Comparison of ENCODE assay signal across 25 cellular contexts in the genomic region with DNA sequence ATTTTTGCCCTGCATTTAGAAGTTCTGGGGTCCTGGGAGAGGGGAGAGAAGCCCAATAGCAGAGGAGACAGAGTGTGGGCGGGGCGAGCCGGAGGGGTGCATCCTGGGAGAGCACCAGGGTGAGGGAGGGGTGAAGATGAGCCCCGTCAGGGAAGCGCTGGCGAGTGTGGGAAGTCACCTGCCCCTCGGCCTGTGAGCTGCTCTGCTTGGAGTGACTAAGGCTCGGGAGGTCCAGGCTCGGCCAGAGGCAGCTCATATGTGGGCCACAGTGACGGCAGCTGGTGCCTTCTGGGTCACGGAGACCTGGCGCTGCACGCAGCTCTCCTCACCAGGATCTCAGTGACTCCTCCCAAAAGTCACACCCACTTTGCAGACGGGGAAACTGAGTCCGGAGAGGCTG. TPM values are rescaled to one million over a fixed set of nuclear protein-coding genes. Genes with fewer than 3 reads are reported as not detected.
A peak's percentile ranks its signal among the peaks of the same experiment; 100 is the strongest.
DNase-seq lines count a peak whose midpoint lies in the region; ATAC-seq, FAIRE-seq and TF ChIP-seq lines count a peak whose summit lies in the region.
"Had no signal": no experiment of that assay in that cellular context is flagged by ENCODE, and none has a peak within 500 bp of the region (broad histone marks: within the 10 kb centered on the region; RNA-seq: fewer than 3 reads in every experiment).

No MANE protein-coding gene starts in this region.

- no peak overlapping the region for H3T11ph ChIP-seq in H9 (ENCODE audit: low read length)

- H2BK5ac ChIP-seq in H9 (ENCODE audit: insufficient read length, low read length), result no peak overlapping the region

- H3K4ac ChIP-seq in H9 (ENCODE audit: low read depth, low read length), result no peak overlapping the region

- no peaks in the 10 kb centered on the region for H3K9me3 ChIP-seq in Panc1 (ENCODE audit: control insufficient read depth, insufficient read depth, low read depth, low read length)
- no peaks in the 10 kb centered on the region for H3K9me3 ChIP-seq in H9 (ENCODE audit: control insufficient read depth, low read depth, low read length)

- no peak overlapping the region for H2BK15ac ChIP-seq in H9 (ENCODE audit: low read depth, low read length)

- no TSS peak for BruUV-seq in Panc1 (replicated peaks; lab: Mats Ljungman, UMichigan)

- no peak overlapping the region for H3K9ac ChIP-seq in H9 (ENCODE audit: extremely low read depth, insufficient read length, low read length)

- H3K14ac ChIP-seq in H9 (ENCODE audit: insufficient read depth, low read length), result no peak overlapping the region

- no peak overlapping the region for H3K56ac ChIP-seq in H9 (ENCODE audit: insufficient read length, low read depth, low read length)

- H3K27me3 Mint-ChIP-seq in dendritic cell treated with granulocyte-macrophage colony-stimulating factor and Interleukin-4, amounts not matched to agents 40 ng/mL and 50 ng/mL, for 4 days, result peaks cover 18% of the 10 kb centered on the region
- peaks cover 4% of the 10 kb centered on the region for H3K27me3 Mint-ChIP-seq in H9 (ENCODE audit: low read depth)

- TF ChIP-seq CTCF in C4-2B (conservative IDR thresholded peaks at IDR 0.05) (no peak), Panc1 (IDR thresholded peaks at IDR 0.05) (no peak), H9 (conservative IDR thresholded peaks at IDR 0.05) (no peak)

- no peak overlapping the region for H4K91ac ChIP-seq in H9 (ENCODE audit: insufficient read length, low read depth, low read length)

- H3K9me3 Mint-ChIP-seq in dendritic cell treated with granulocyte-macrophage colony-stimulating factor and Interleukin-4, amounts not matched to agents 40 ng/mL and 50 ng/mL, for 4 days, result no peaks in the 10 kb centered on the region
- H3K9me3 Mint-ChIP-seq in H9, result no peaks in the 10 kb centered on the region; a peak in 1 of 5 replicates
- H3K9me3 Mint-ChIP-seq: CD4-positive, alpha-beta memory T cell had no signal

- no peaks in the 10 kb centered on the region for H4K20me1 ChIP-seq in H9 (ENCODE audit: control insufficient read depth, insufficient read depth, insufficient read length)

- no peaks in the 10 kb centered on the region for H3K27me3 ChIP-seq in Panc1 (ENCODE audit: control insufficient read depth, insufficient read depth, low read length)
- H3K27me3 ChIP-seq in H9 (ENCODE audit: insufficient read depth, low read length), result no peaks in the 10 kb centered on the region
- H3K27me3 ChIP-seq: BLaER1 treated with 17β-estradiol and CSF1 and Interleukin-3, amounts not matched to agents 10 nM and 100 nM had no signal

- H3K79me1 ChIP-seq in H9 (ENCODE audit: insufficient read depth, low read depth, low read length, poor library complexity, severe bottlenecking), result no peaks in the 10 kb centered on the region

- no peak for ATAC-seq in Panc1
- no peak for ATAC-seq in GM18519 (IDR thresholded peaks at IDR 0.05; ENCODE audit: low FRiP score, unreplicated experiment)

- FAIRE-seq in GM12892 (lab: Jason Lieb, UNC), result no peak
- FAIRE-seq: A204.1 had no signal

- peak overlapping the region; percentile 80 for H3K27ac Mint-ChIP-seq in dendritic cell treated with granulocyte-macrophage colony-stimulating factor and Interleukin-4, amounts not matched to agents 40 ng/mL and 50 ng/mL, for 4 days
- H3K27ac Mint-ChIP-seq in H9, result peak overlapping the region in 1 of 3 experiments; percentile 59; a peak in 1 of 7 replicates

- no peak for TF ChIP-seq POLR2A in GM12892 (IDR thresholded peaks at IDR 0.05; ENCODE audit: low read depth, low read length)

- DNase-seq in Panc1 (ENCODE audit: low read depth, low spot score), result no peak
- DNase-seq in posterior vena cava (ENCODE audit: low spot score), result peak; percentile 76
- no peak for DNase-seq in GM12892 (ENCODE audit: insufficient read length)
- no peak for DNase-seq in NCI-H1930 (lab: John Stamatoyannopoulos, UW)
- no peak for DNase-seq in H9
- DNase-seq: AML-193; CD4-positive, alpha-beta memory T cell; COR-L47; DMS53; KG1; MM.1S; NCI-H2029 treated with DMSO at 0.1 percent for 48 hours; NCI-H2227 treated with DMSO at 0.1 percent for 48 hours; NCI-H510A; NCI-H69; SIG-M5 had no signal

- H3K79me2 ChIP-seq in H9 (ENCODE audit: insufficient read depth, low read length), result no peaks in the 10 kb centered on the region

- no peak overlapping the region for H2AK5ac ChIP-seq in H9 (ENCODE audit: insufficient read length, low read length)

- no peak overlapping the region for H2AFZ ChIP-seq in H9 (ENCODE audit: low read length)

- POLR2A ChIA-PET in Panc1 (lab: Charles Lee), result no interaction called here

- WGBS in H9 (ENCODE audit: extremely low coverage, insufficient read length, low lambda C conversion rate), result no CpG with 5 or more reads among the region's 15 CpGs

- H3K4me2 ChIP-seq in H9 (ENCODE audit: insufficient read depth, insufficient read length, low read length), result no peak overlapping the region

- H2BK20ac ChIP-seq in H9 (ENCODE audit: low read depth, low read length, poor library complexity, severe bottlenecking), result no peak overlapping the region

- H2BK120ac ChIP-seq in H9 (ENCODE audit: low read depth, low read length, poor library complexity, severe bottlenecking), result no peak overlapping the region

- H3K4me3 ChIP-seq in Panc1 (ENCODE audit: low read depth in 2 of 2, low read length in 2 of 2), result no peak overlapping the region
- H3K4me3 ChIP-seq: SK-N-MC had no signal

- no peak overlapping the region for H3K23ac ChIP-seq in H9 (ENCODE audit: insufficient read length, low read depth, low read length)

- H3K18ac ChIP-seq in H9 (ENCODE audit: insufficient read length, low read depth, low read length), result no peak overlapping the region

- H3K36me3 ChIP-seq in Panc1 (ENCODE audit: control insufficient read depth, insufficient read depth, low read length), result no peaks in the 10 kb centered on the region

- no peaks in the 10 kb centered on the region for H3K23me2 ChIP-seq in H9 (ENCODE audit: insufficient read length, low read depth, low read length, poor library complexity, severe bottlenecking)

- CTCF ChIA-PET in Panc1 (lab: Charles Lee), result interaction anchor here (0.6 kb wide), 1 partner anchor 280 kb away, joined by 7 read pairs; no protein-coding TSS in a partner anchor

- peaks cover 30% of the 10 kb centered on the region for H3K4me1 Mint-ChIP-seq in dendritic cell treated with granulocyte-macrophage colony-stimulating factor and Interleukin-4, amounts not matched to agents 40 ng/mL and 50 ng/mL, for 4 days (ENCODE audit: low read depth)
- peaks cover 9% of the 10 kb centered on the region in 2 experiments for H3K4me1 Mint-ChIP-seq in H9
- H3K4me1 Mint-ChIP-seq: CD4-positive, alpha-beta memory T cell had no signal

- H3K36me3 Mint-ChIP-seq in dendritic cell treated with granulocyte-macrophage colony-stimulating factor and Interleukin-4, amounts not matched to agents 40 ng/mL and 50 ng/mL, for 4 days (ENCODE audit: low read depth), result peaks cover 12% of the 10 kb centered on the region
- no peaks in the 10 kb centered on the region; a peak in 1 of 7 replicates for H3K36me3 Mint-ChIP-seq in H9 (ENCODE audit: insufficient read depth in 1 of 3, low read depth in 3 of 3)
- H3K36me3 Mint-ChIP-seq: CD4-positive, alpha-beta memory T cell had no signal

- H3K4me3 Mint-ChIP-seq in dendritic cell treated with granulocyte-macrophage colony-stimulating factor and Interleukin-4, amounts not matched to agents 40 ng/mL and 50 ng/mL, for 4 days, result no peak overlapping the region
- H3K4me3 Mint-ChIP-seq in H9, result no peak overlapping the region; a peak in 1 of 5 replicates

- no peak overlapping the region for H2BK12ac ChIP-seq in H9 (ENCODE audit: insufficient read length, low read depth, low read length)

- H4K5ac ChIP-seq in H9 (ENCODE audit: insufficient read length, low read depth, low read length), result no peak overlapping the region

- intact Hi-C loops in Panc1 (cut with micrococcal nuclease; ENCODE audit: unreplicated experiment) (no loop called here), posterior vena cava (cut with DNase I) (no loop called here)
- intact Hi-C loops in dendritic cell treated with granulocyte-macrophage colony-stimulating factor and Interleukin-4, amounts not matched to agents 40 ng/mL and 50 ng/mL, for 4 days (cut with micrococcal nuclease), result no loop called here

- H3K4me1 ChIP-seq in Panc1 (ENCODE audit: control insufficient read depth, insufficient read depth, low read length) (peaks cover 24% of the 10 kb centered on the region), H9 (ENCODE audit: insufficient read depth, low read length) (peaks cover 3% of the 10 kb centered on the region; the same call in 1 of the 2 replicates)

- no peak overlapping the region for H4K8ac ChIP-seq in H9 (replicated peaks; ENCODE audit: insufficient read length, low read depth, low read length)

- in situ Hi-C loops in Panc1 (cut with HindIII; ENCODE audit: low pct_unique_long_range_greater_than_20kb, low sequenced_read_pairs), result no loop called here

- H3K27ac ChIP-seq in C4-2B (peak overlapping the region; percentile 99), Panc1 (ENCODE audit: low read length) (peak overlapping the region; percentile 81), H9 (ENCODE audit: insufficient read length, low read depth, low read length) (no peak overlapping the region)
- H3K27ac ChIP-seq: SK-N-MC had no signal

RNA-seq across cellular contexts. Expression of a gene that starts 1.1 kb away (rescaled TPM):
- total RNA-seq in Panc1 (2021; ENCODE audit: unreplicated experiment) (9.1 TPM), posterior vena cava (not detected), H9 (2021) (not detected in 2 replicates)
- polyA plus RNA-seq in Panc1 (2012; ENCODE audit: insufficient read length), result 8.3 TPM
- polyA plus RNA-seq in GM12892 (2012; ENCODE audit: missing spikeins), result 9.3 TPM
- total RNA-seq: CD4-positive, alpha-beta memory T cell; G401 had no signal

RNA-seq across cellular contexts. Expression of a gene that starts 14.2 kb away (rescaled TPM):
- total RNA-seq in Panc1 (2021; ENCODE audit: unreplicated experiment) (not detected), posterior vena cava (not detected), H9 (2021) (not detected in 2 replicates)
- not detected for polyA plus RNA-seq in Panc1 (2012; ENCODE audit: insufficient read length)
- 0.59 TPM for polyA plus RNA-seq in GM12892 (2012; ENCODE audit: missing spikeins)
- total RNA-seq: Daoy, G401, H4 had no signal

RNA-seq across cellular contexts. Expression of a gene that starts 26.8 kb away (rescaled TPM):
- total RNA-seq in Panc1 (2021; ENCODE audit: unreplicated experiment) (23.9 TPM), posterior vena cava (not detected), H9 (2021) (1.9 and 2.4 TPM in 2 replicates)
- polyA plus RNA-seq in Panc1 (2012; ENCODE audit: insufficient read length), result 37.3 TPM
- not detected for polyA plus RNA-seq in GM12892 (2012; ENCODE audit: missing spikeins)
- total RNA-seq: G401, H4 had no signal

RNA-seq across cellular contexts. Expression of a gene that starts 32.9 kb away (rescaled TPM):
- total RNA-seq in Panc1 (2021; ENCODE audit: unreplicated experiment) (not detected), posterior vena cava (not detected), H9 (2021) (not detected in 2 replicates)
- polyA plus RNA-seq in Panc1 (2012; ENCODE audit: insufficient read length), result not detected
- not detected for polyA plus RNA-seq in GM12892 (2012; ENCODE audit: missing spikeins)
- total RNA-seq: CD4-positive, alpha-beta memory T cell; Daoy; G401; H4 had no signal
- polyA plus RNA-seq: CD4-positive, alpha-beta memory T cell had no signal

RNA-seq across cellular contexts. Expression of a gene that starts 43.8 kb away (rescaled TPM):
- total RNA-seq in Panc1 (2021; ENCODE audit: unreplicated experiment) (0.59 TPM), posterior vena cava (not detected), H9 (2021) (not detected in 2 replicates)
- 0.47 TPM for polyA plus RNA-seq in Panc1 (2012; ENCODE audit: insufficient read length)
- polyA plus RNA-seq in GM12892 (2012; ENCODE audit: missing spikeins), result not detected
- total RNA-seq: CD4-positive, alpha-beta memory T cell; Daoy had no signal
- polyA plus RNA-seq: CD4-positive, alpha-beta memory T cell had no signal
